ENCODE assay signal across 8 cellular contexts in the genomic region with DNA sequence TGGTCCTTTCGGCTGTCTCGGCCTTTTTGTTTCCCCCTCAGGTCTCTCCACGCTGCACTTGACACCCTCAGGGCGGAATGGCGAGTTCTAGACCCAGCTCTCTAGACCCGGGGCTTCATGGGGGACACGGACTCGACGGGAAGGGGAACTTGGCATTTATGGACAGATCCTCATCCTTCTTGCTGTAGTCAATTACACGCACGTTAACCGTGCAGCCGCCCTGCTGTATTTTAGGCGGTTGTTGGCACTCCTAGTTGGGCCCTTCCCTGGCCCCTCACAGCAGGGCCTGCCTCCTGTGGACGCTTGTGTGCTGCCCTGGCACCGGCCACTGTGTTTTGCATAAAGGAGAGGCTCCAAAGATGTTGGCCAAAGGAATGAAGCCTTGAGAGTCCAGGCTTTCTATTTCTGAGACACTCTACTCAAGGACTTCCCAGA. TPM values are rescaled to one million over a fixed set of nuclear protein-coding genes. Genes with fewer than 3 reads are reported as not detected.
A peak's percentile ranks its signal among the peaks of the same experiment; 100 is the strongest.
DNase-seq lines count a peak whose midpoint lies in the region; ATAC-seq and TF ChIP-seq lines count a peak whose summit lies in the region.

No MANE protein-coding gene starts in this region.

- H3K27ac ChIP-seq in SJCRH30 (no peak overlapping the region), lung (ENCODE audit: low read depth in 1 of 2, low read length in 1 of 2) (peak overlapping the region; percentile 59 to 96), thoracic aorta (peak overlapping the region; percentile 89 to 91)

- no peaks in the 10 kb centered on the region for H3K9me3 ChIP-seq in SJCRH30 (replicated peaks)
- no peaks in the 10 kb centered on the region for H3K9me3 ChIP-seq in lung (ENCODE audit: control insufficient read depth in 2 of 2, insufficient read depth in 1 of 2, low read length in 1 of 2)
- H3K9me3 ChIP-seq in thoracic aorta: no peaks in the 10 kb centered on the region

- no peaks in the 10 kb centered on the region for H3K27me3 ChIP-seq in SJCRH30
- no peaks in the 10 kb centered on the region for H3K27me3 ChIP-seq in lung (ENCODE audit: control insufficient read depth, insufficient read depth)
- H3K27me3 ChIP-seq in thoracic aorta (replicated peaks; ENCODE audit: insufficient read depth): no peaks in the 10 kb centered on the region

- H3K36me3 ChIP-seq in SJCRH30 (peaks cover 15% of the 10 kb centered on the region), lung (ENCODE audit: control insufficient read depth in 2 of 2, insufficient read depth in 2 of 2, low read length in 2 of 2) (no peaks in the 10 kb centered on the region), thoracic aorta (no peaks in the 10 kb centered on the region)

- no peaks in the 10 kb centered on the region for H3K4me1 ChIP-seq in SJCRH30
- H3K4me1 ChIP-seq in lung (ENCODE audit: control insufficient read depth in 2 of 2, insufficient read depth in 2 of 2, low read length in 2 of 2): peaks cover 2 to 3% of the 10 kb centered on the region in 2 donors
- H3K4me1 ChIP-seq in thoracic aorta (ENCODE audit: control insufficient read depth in 1 of 2, low read depth in 2 of 2): peaks cover 5 to 9% of the 10 kb centered on the region in 2 donors

- peak overlapping the region; percentile 83 for H3K4me3 ChIP-seq in SJCRH30
- peak overlapping the region; percentile 91 for H3K4me3 ChIP-seq in lung
- H3K4me3 ChIP-seq in thoracic aorta: peak overlapping the region; percentile 91

- ATAC-seq in GM19043 (IDR thresholded peaks at IDR 0.05; ENCODE audit: low read depth, unreplicated experiment): peak; percentile 6
- ATAC-seq in lung (ENCODE audit: insufficient read depth, low FRiP score): peak; percentile 30
- ATAC-seq in thoracic aorta (ENCODE audit: insufficient number of reproducible peaks, low FRiP score, low read depth): no peak

- no peak for TF ChIP-seq CTCF in lung (IDR thresholded peaks at IDR 0.05; ENCODE audit: control extremely low read depth, extremely low read depth)
- TF ChIP-seq CTCF in thoracic aorta (IDR thresholded peaks at IDR 0.05): no peak

- DNase-seq in AG20443 (ENCODE audit: low spot score) (peak; percentile 39), SJCRH30 (peak in 1 of 2 experiments; percentile 28), dermis blood vessel endothelial cell (peak; percentile 19), lung (ENCODE audit: low spot score) (peak; percentile 80), thoracic aorta (ENCODE audit: low spot score) (peak; percentile 14), GM19238 (ENCODE audit: insufficient read length, low spot score) (no peak)
- DNase-seq in effector CD4-positive, alpha-beta T cell: no peak

- WGBS in lung, 2 donors: 19 to 26% methylated on average over 16 of the region's 16 CpGs

RNA-seq across cellular contexts. Expression of a gene that starts 0.6 kb away (rescaled TPM):
- 58.2 and 58.9 TPM in 2 replicates for total RNA-seq in SJCRH30 (2014; rRNA removed; shearing (Covaris generic))
- 16.5 and 19.7 TPM in 2 replicates for total RNA-seq in dermis blood vessel endothelial cell
- 100 to 1,000 TPM in 1 of 2 donors, 10 to 100 TPM in 1; 47.9 to 120 TPM for total RNA-seq in lung
- 10 to 100 TPM; 60.4 to 85.5 TPM for polyA plus RNA-seq in lung
- 10 to 100 TPM; 31.4 to 39.3 TPM for total RNA-seq in thoracic aorta

Comparison
In these comparisons a context has a peak if more than half of its experiments do, and no peak if none do; other contexts are left out.
1. DNase-seq: peak in AG20443 (single experiment), dermis blood vessel endothelial cell (single experiment), lung (single experiment) and thoracic aorta (single experiment); none in effector CD4-positive, alpha-beta T cell (single experiment) and GM19238 (single experiment).
2. Peak in every context shown above with its lines, with median percentiles within 50 percentile points of each other: H3K4me3 ChIP-seq.